19 cellular contexts compared by ENCODE assay signal in genomic region chr4:92629302-92629701, GRCh38.
"Had no signal": no experiment of that assay in that cellular context is flagged by ENCODE, and none has a peak within 500 bp of the region (broad histone marks: within the 10 kb centered on the region; RNA-seq: fewer than 3 reads in every experiment).

No MANE protein-coding gene starts in this region.

- H3K9me3 ChIP-seq: esophagus muscularis mucosa, gastrocnemius medialis, mucosa of descending colon had no signal

- H3K27ac ChIP-seq: coronary artery, dorsolateral prefrontal cortex, esophagus muscularis mucosa, gastrocnemius medialis, heart right ventricle, left lung, lower lobe of right lung had no signal

- H3K4me1 Mint-ChIP-seq: mesothelial cell of epicardium had no signal

- H3K4me3 Mint-ChIP-seq: mesothelial cell of epicardium had no signal

- H3K27ac Mint-ChIP-seq: mesothelial cell of epicardium had no signal

- H3K4me1 ChIP-seq: esophagus muscularis mucosa, gastrocnemius medialis, heart right ventricle, left lung, lower lobe of right lung had no signal

- ATAC-seq: gastrocnemius medialis, heart right ventricle, left cardiac atrium, left lung, left ventricle myocardium superior, lower lobe of right lung, mucosa of descending colon had no signal

- H3K36me3 Mint-ChIP-seq: mesothelial cell of epicardium had no signal

- H3K4me3 ChIP-seq: coronary artery, dorsolateral prefrontal cortex, esophagus muscularis mucosa, gastrocnemius medialis, heart right ventricle, left lung, lower lobe of right lung, mucosa of descending colon had no signal

- H3K27me3 ChIP-seq: dorsolateral prefrontal cortex, esophagus muscularis mucosa, gastrocnemius medialis, heart right ventricle, left lung had no signal

- DNase-seq: dermis blood vessel endothelial cell; dorsolateral prefrontal cortex; effector CD4-positive, alpha-beta T cell; effector memory CD4-positive, alpha-beta T cell; foreskin melanocyte; gastrocnemius medialis; glutamatergic neuron; head of caudate nucleus; heart right ventricle; hippocampal formation; left cardiac atrium; left lung; left ventricle myocardium superior; lower lobe of right lung; mesenchymal stem cell; mucosa of descending colon had no signal

- H3K36me3 ChIP-seq: esophagus muscularis mucosa, gastrocnemius medialis, heart right ventricle, left lung, lower lobe of right lung had no signal
